14 cellular contexts compared by ENCODE assay signal in genomic region chr2:28403388-28403956, GRCh38. TPM values are rescaled to one million over a fixed set of nuclear protein-coding genes. Genes with fewer than 3 reads are reported as not detected.
A peak's percentile ranks its signal among the peaks of the same experiment; 100 is the strongest.
DNase-seq lines count a peak whose midpoint lies in the region; ATAC-seq, FAIRE-seq and TF ChIP-seq lines count a peak whose summit lies in the region.
"Had no signal": no experiment of that assay in that cellular context is flagged by ENCODE, and none has a peak within 500 bp of the region (broad histone marks: within the 10 kb centered on the region; RNA-seq: fewer than 3 reads in every experiment).

No MANE protein-coding gene starts in this region.

- TF ChIP-seq RAD21 in K562 (CRISPR knock-in tag; conservative IDR thresholded peaks at IDR 0.05 in 1 of 2, IDR thresholded peaks at IDR 0.05 in 1 of 2), result no peak

- H3K9me3 ChIP-seq in K562 (replicated peaks; ENCODE audit: control insufficient read depth, insufficient read depth, low read depth, low read length) (no peaks in the 10 kb centered on the region), heart left ventricle (no peaks in the 10 kb centered on the region)
- H3K9me3 ChIP-seq: left lung, testis had no signal

- no peaks in the 10 kb centered on the region for H3K27me3 Mint-ChIP-seq in stimulated activated naive CD8-positive, alpha-beta T cell treated with anti-CD3 and anti-CD28 coated beads, Interleukin-15, Interleukin-2, amounts not matched to agents 100 ng/mL and 50 ng/mL, for 24 hours
- no peaks in the 10 kb centered on the region for H3K27me3 Mint-ChIP-seq in stimulated activated naive CD8-positive, alpha-beta T cell treated with anti-CD3 and anti-CD28 coated beads, Interleukin-15, amount 100 ng/mL, for 72 hours

- no peaks in the 10 kb centered on the region for H3K9me1 ChIP-seq in K562 (ENCODE audit: control insufficient read depth, insufficient read depth, low read length)

- intact Hi-C loops in K562 (cut with micrococcal nuclease) (no loop called here), heart left ventricle (cut with DNase I) (loop anchor here in 2 of 10 donors (5.0 to 10.0 kb wide), 3 partner anchors 449 to 701 kb away; partner anchors contain the start of genes BABAM2 (in 1 of the 2) and RBKS (in 1 of the 2))

- no peak overlapping the region for H3K9ac ChIP-seq in K562 (ENCODE audit: insufficient read depth in 1 of 2, low read depth in 2 of 2, low read length in 2 of 2)

- ATAC-seq in stimulated activated naive CD8-positive, alpha-beta T cell treated with anti-CD3 and anti-CD28 coated beads, Interleukin-15, amount 100 ng/mL, for 72 hours, result no peak
- ATAC-seq in K562, result no peak
- no peak for ATAC-seq in heart left ventricle
- ATAC-seq: left lung, WTC11 had no signal

- H3K36me3 ChIP-seq in K562 (ENCODE audit: control insufficient read depth, insufficient read depth, low read length) (no peaks in the 10 kb centered on the region), heart left ventricle (peaks cover 0 to 90% (median 59%) of the 10 kb centered on the region in 9 donors)

- H3K27me3 ChIP-seq in K562 (ENCODE audit: control insufficient read depth in 2 of 2, insufficient read depth in 2 of 2, low read length in 2 of 2) (peaks cover 15 to 39% of the 10 kb centered on the region in 2 experiments), heart left ventricle (no peaks in the 10 kb centered on the region)
- H3K27me3 ChIP-seq: left lung, testis had no signal

- H3K4me1 ChIP-seq in K562 (replicated peaks in 1 of 2; ENCODE audit: control insufficient read depth in 2 of 2, insufficient read depth in 2 of 2, low read length in 2 of 2) (peaks cover 0 to 4% of the 10 kb centered on the region in 2 experiments; a peak in 1 of 5 replicates), heart left ventricle (peaks cover 12 to 100% (median 66%) of the 10 kb centered on the region in 12 donors)

- no peak for FAIRE-seq in K562 (lab: Jason Lieb, UNC)
- FAIRE-seq: small intestine had no signal

- no peak for DNase-seq in stimulated activated naive CD8-positive, alpha-beta T cell treated with anti-CD3 and anti-CD28 coated beads, Interleukin-15, amount 100 ng/mL, for 72 hours
- peak; percentile 57 for DNase-seq in NCI-H1105 (lab: John Stamatoyannopoulos, UW)
- no peak for DNase-seq in K562 (ENCODE audit: extremely low read depth in 1 of 4, low spot score in 3 of 4)
- no peak for DNase-seq in NCI-H526 treated with DMSO at 0.1 percent for 48 hours (lab: John Stamatoyannopoulos, UW)
- no peak for DNase-seq in dedifferentiated amniotic fluid mesenchymal stem cell (ENCODE audit: extremely low spot score)
- DNase-seq in heart left ventricle, result no peak
- DNase-seq in GM10248 (ENCODE audit: extremely low spot score), result no peak
- DNase-seq: KG1, NCI-H2227 treated with DMSO at 0.1 percent for 48 hours, small intestine, testis had no signal

- no peak for TF ChIP-seq EP300 in K562 (IDR thresholded peaks at IDR 0.05; ENCODE audit: low read length)

- TF ChIP-seq POLR2A in K562 (conservative IDR thresholded peaks at IDR 0.05), result no peak
- TF ChIP-seq POLR2A in heart left ventricle (IDR thresholded peaks at IDR 0.05), result no peak

- H2AFZ ChIP-seq in K562 (ENCODE audit: low read depth, low read length), result no peak overlapping the region

- TF ChIP-seq CTCF in K562 (IDR thresholded peaks at IDR 0.05 in 2 of 3, conservative IDR thresholded peaks at IDR 0.05 in 1 of 3; ENCODE audit: insufficient read depth in 2 of 3, low read depth in 1 of 3, low read length in 3 of 3) (no peak), heart left ventricle (IDR thresholded peaks at IDR 0.05) (no peak), GM10248 (IDR thresholded peaks at IDR 0.05; ENCODE audit: control extremely low read depth, extremely low read depth, low read depth, missing control alignments) (no peak)

- no peak overlapping the region for H3K4me3 Mint-ChIP-seq in stimulated activated naive CD8-positive, alpha-beta T cell treated with anti-CD3 and anti-CD28 coated beads, Interleukin-15, Interleukin-2, amounts not matched to agents 100 ng/mL and 50 ng/mL, for 24 hours
- H3K4me3 Mint-ChIP-seq in stimulated activated naive CD8-positive, alpha-beta T cell treated with anti-CD3 and anti-CD28 coated beads, Interleukin-15, amount 100 ng/mL, for 72 hours, result no peak overlapping the region
- H3K4me3 Mint-ChIP-seq: WTC11 had no signal

- no peaks in the 10 kb centered on the region for H3K79me2 ChIP-seq in K562 (ENCODE audit: control insufficient read depth, insufficient read depth, low read length)

- CTCF ChIA-PET in K562 (lab: Yijun Ruan, JAX; ENCODE audit: low intra/inter-chr PET ratio) (no interaction called here), GM10248 (lab: Yijun Ruan, JAX) (interaction anchor here (1.4 to 2.2 kb wide), 4 partner anchors 11 to 700 kb away, joined by 4 to 7 read pairs (median 5); no protein-coding TSS in a partner anchor)

- H3K27ac ChIP-seq in K562 (ENCODE audit: extremely low read depth, low read depth, low read length) (no peak overlapping the region), heart left ventricle (no peak overlapping the region)
- H3K27ac ChIP-seq: left lung, testis had no signal

- WGBS in K562 (ENCODE audit: insufficient coverage, low coverage, missing lambda C conversion rate), result 10% methylated on average over 7 of the region's 7 CpGs
- 52 to 57% (median 55%) methylated on average over 7 of the region's 7 CpGs for WGBS in heart left ventricle, 4 donors

- POLR2A ChIA-PET in K562 (lab: Yijun Ruan, JAX), result interaction anchor here (0.8 to 1.1 kb wide), 3 partner anchors 35 to 316 kb away, joined by 3 to 5 read pairs (median 5); no protein-coding TSS in a partner anchor
- POLR2A ChIA-PET in GM10248 (lab: Yijun Ruan, JAX), result no interaction called here

- no peaks in the 10 kb centered on the region for H3K9me3 Mint-ChIP-seq in stimulated activated naive CD8-positive, alpha-beta T cell treated with anti-CD3 and anti-CD28 coated beads, Interleukin-15, Interleukin-2, amounts not matched to agents 100 ng/mL and 50 ng/mL, for 24 hours
- H3K9me3 Mint-ChIP-seq in stimulated activated naive CD8-positive, alpha-beta T cell treated with anti-CD3 and anti-CD28 coated beads, Interleukin-15, amount 100 ng/mL, for 72 hours, result no peaks in the 10 kb centered on the region
- H3K9me3 Mint-ChIP-seq: WTC11 had no signal

- no TSS peak for BruUV-seq in K562 (replicated peaks; lab: Mats Ljungman, UMichigan)

- no peak overlapping the region for H3K4me2 ChIP-seq in K562 (ENCODE audit: insufficient read depth, low read length)

- in situ Hi-C loops in K562 (cut with MboI), result loop anchor here (10.0 kb wide), 1 partner anchor 239 kb away; no protein-coding TSS in a partner anchor

- peaks cover 75% of the 10 kb centered on the region for H3K36me3 Mint-ChIP-seq in stimulated activated naive CD8-positive, alpha-beta T cell treated with anti-CD3 and anti-CD28 coated beads, Interleukin-15, Interleukin-2, amounts not matched to agents 100 ng/mL and 50 ng/mL, for 24 hours (ENCODE audit: low read depth)
- H3K36me3 Mint-ChIP-seq: WTC11 had no signal

- H4K20me1 ChIP-seq in K562 (replicated peaks; ENCODE audit: control insufficient read depth, insufficient read depth, low read length), result 0 out of 2 replicates have a peak, but pooled peaks cover 5% of the 10 kb centered on the region

- peak overlapping the region; percentile 14 for H3K27ac Mint-ChIP-seq in stimulated activated naive CD8-positive, alpha-beta T cell treated with anti-CD3 and anti-CD28 coated beads, Interleukin-15, Interleukin-2, amounts not matched to agents 100 ng/mL and 50 ng/mL, for 24 hours
- no peak overlapping the region for H3K27ac Mint-ChIP-seq in stimulated activated naive CD8-positive, alpha-beta T cell treated with anti-CD3 and anti-CD28 coated beads, Interleukin-15, amount 100 ng/mL, for 72 hours
- H3K27ac Mint-ChIP-seq: WTC11 had no signal

- peaks cover 73% of the 10 kb centered on the region for H3K4me1 Mint-ChIP-seq in stimulated activated naive CD8-positive, alpha-beta T cell treated with anti-CD3 and anti-CD28 coated beads, Interleukin-15, Interleukin-2, amounts not matched to agents 100 ng/mL and 50 ng/mL, for 24 hours (ENCODE audit: low read depth)
- peaks cover 66% of the 10 kb centered on the region for H3K4me1 Mint-ChIP-seq in stimulated activated naive CD8-positive, alpha-beta T cell treated with anti-CD3 and anti-CD28 coated beads, Interleukin-15, amount 100 ng/mL, for 72 hours

- H3K4me3 ChIP-seq in K562 (no peak overlapping the region), heart left ventricle (no peak overlapping the region)
- H3K4me3 ChIP-seq: left lung, testis had no signal

TF ChIP-seq in K562, 482 proteins besides CTCF, POLR2A, EP300 and RAD21:
- TF ChIP-seq CREB1 (IDR thresholded peaks at IDR 0.05), result no peak
- TF ChIP-seq CREB1 (CRISPR knock-in tag; IDR thresholded peaks at IDR 0.05), result no peak
- no peak for TF ChIP-seq POLR3A (IDR thresholded peaks at IDR 0.05; ENCODE audit: borderline replicate concordance, extremely low read depth, insufficient read depth, insufficient read length)
- no peak for TF ChIP-seq CBX8 (IDR thresholded peaks at IDR 0.05; ENCODE audit: borderline replicate concordance, extremely low read depth, low read depth, low read length, poor library complexity, severe bottlenecking)
- no peak for TF ChIP-seq KLF13 (tag; IDR thresholded peaks at IDR 0.05; ENCODE audit: borderline replicate concordance, low read depth)
- TF ChIP-seq NFIC (IDR thresholded peaks at IDR 0.05), result 0 out of 2 replicates have a peak, but pooled peaks have one; percentile 10
- TF ChIP-seq WHSC1 (IDR thresholded peaks at IDR 0.05; ENCODE audit: low read length), result no peak

RNA-seq across cellular contexts. Expression of gene FOSL2, which starts 10.8 kb away (rescaled TPM):
- 0.77 and 2.2 TPM in 2 replicates for total RNA-seq in K562 (2011; cell fraction: chromatin; rRNA removed; ENCODE audit: low replicate concordance)
- total RNA-seq in K562 (2011; cell fraction: nucleolus; rRNA removed), result 1.4 and 1.5 TPM in 2 replicates
- 0.99 and 1.5 TPM in 2 replicates for total RNA-seq in K562 (2011; cell fraction: nucleoplasm; rRNA removed)
- total RNA-seq in K562 (2014; rRNA removed), result 0.86 and 1.4 TPM in 2 replicates
- total RNA-seq in K562 (2014; rRNA removed; fragmentation: Illumina TruSeq; extraction: Trizol), result 0.45 and 0.51 TPM in 2 replicates
- total RNA-seq in K562 (2015; rRNA removed; fragmentation: Illumina TruSeq; extraction: Trizol), result 1.4 and 1.6 TPM in 2 replicates
- total RNA-seq in K562 (2021), result 2.9 and 3.1 TPM in 2 replicates
- 0.31 and 0.57 TPM in 2 replicates for polyA plus RNA-seq in K562 (2011; rRNA removed)
- 0.34 and 0.51 TPM in 2 replicates for polyA plus RNA-seq in K562 (2011; cell fraction: cytosol; rRNA removed)
- polyA plus RNA-seq in K562 (2011; cell fraction: nucleus; rRNA removed), result 0.77 and 1.00 TPM in 2 replicates
- polyA plus RNA-seq in K562 (2012), result 2.4 and 4.6 TPM in 2 replicates
- 0.80 and 0.86 TPM in 2 replicates for polyA plus RNA-seq in K562 (2014; fragmentation: Illumina TruSeq; extraction: Trizol)
- polyA plus RNA-seq in K562 (2014; fragmentation: Nextera tagmentation; extraction: Ambion mirVana), result under 1 TPM; 0.04 to 0.07 TPM
- polyA plus RNA-seq in K562 (2014; rRNA removed), result 0.88 and 0.91 TPM in 2 replicates
- 0.35 and 0.51 TPM in 2 replicates for polyA minus RNA-seq in K562 (2011; rRNA and poly(A)+ RNA removed)
- 0.76 and 1.3 TPM in 2 replicates for polyA minus RNA-seq in K562 (2011; cell fraction: cytosol; rRNA and poly(A)+ RNA removed)
- 1.1 and 1.4 TPM in 2 replicates for polyA minus RNA-seq in K562 (2011; cell fraction: nucleus; rRNA and poly(A)+ RNA removed)
- total RNA-seq in heart left ventricle, result 100 to 1,000 TPM in 2 of 9 donors, 10 to 100 TPM in 7; 26.2 to 144 (median 50.2) TPM
- polyA plus RNA-seq in heart left ventricle, result 10 to 100 TPM; 15.2 to 66.2 TPM

Comparison
In these comparisons a context has a peak if more than half of its experiments do, and no peak if none do; other contexts are left out.
1. RNA of gene FOSL2, which starts 10.8 kb away (total RNA-seq): 26.2 to 144 TPM in heart left ventricle; 0.45 to 3.1 TPM in K562; every median in the first group is over 4 times any median in the second.